In genomic region chr3:160010578-160010977, GRCh38 we compare ENCODE assay signal across 14 cellular contexts. TPM values are rescaled to one million over a fixed set of nuclear protein-coding genes. Genes with fewer than 3 reads are reported as not detected.
A peak's percentile ranks its signal among the peaks of the same experiment; 100 is the strongest.
DNase-seq lines count a peak whose midpoint lies in the region; ATAC-seq lines count a peak whose summit lies in the region.
"Had no signal": no experiment of that assay in that cellular context is flagged by ENCODE, and none has a peak within 500 bp of the region (broad histone marks: within the 10 kb centered on the region; RNA-seq: fewer than 3 reads in every experiment).

No MANE protein-coding gene starts in this region.

- peak; percentile 52 for ATAC-seq in GM19043 (IDR thresholded peaks at IDR 0.05; ENCODE audit: low read depth, unreplicated experiment)
- peak; percentile 62 for ATAC-seq in GM21825 (IDR thresholded peaks at IDR 0.05; ENCODE audit: unreplicated experiment)
- ATAC-seq in HG03175 (IDR thresholded peaks at IDR 0.05; ENCODE audit: unreplicated experiment): peak; percentile 64
- no peak for ATAC-seq in left cardiac atrium
- ATAC-seq: pancreas had no signal

- intact Hi-C loops in left cardiac atrium (cut with DNase I): no loop called here

- no peak for DNase-seq in pons (ENCODE audit: low spot score)
- DNase-seq in HuH-7 (ENCODE audit: low spot score): no peak
- no peak for DNase-seq in left cardiac atrium
- no peak for DNase-seq in DMS79 (lab: John Stamatoyannopoulos, UW)
- DNase-seq: activated CD4-positive, alpha-beta T cell treated with anti-CD3 and anti-CD28 coated beads, Interleukin-2, amount 10 ng/mL, durations not matched to agents 7 days and 5 days; activated naive CD8-positive, alpha-beta T cell treated with anti-CD3 and anti-CD28 coated beads, Interleukin-2, amount 10 ng/mL, durations not matched to agents 7 days and 5 days; mammary epithelial cell; NCI-H446 treated with DMSO at 0.1 percent for 48 hours; pancreas; stimulated activated CD4-positive, alpha-beta T cell treated with anti-CD3 and anti-CD28 coated beads, Interleukin-4, amount 100 ng/mL, for 1 hour had no signal

RNA-seq across cellular contexts. Expression of gene IL12A, which starts 21.9 kb away (rescaled TPM):
- total RNA-seq in left cardiac atrium: under 1 TPM; 0.24 to 0.42 TPM
- total RNA-seq: subcutaneous adipose tissue had no signal

Comparison
In these comparisons a context has a peak if more than half of its experiments do, and no peak if none do; other contexts are left out.
1. ATAC-seq: peak in GM19043 (single experiment), GM21825 (single experiment) and HG03175 (single experiment); none in left cardiac atrium (0 of 2).